In genomic region chr5:97480313-97480712, GRCh38 we compare ENCODE assay signal across 16 cellular contexts.
DNase-seq lines count a peak whose midpoint lies in the region; ATAC-seq, FAIRE-seq and TF ChIP-seq lines count a peak whose summit lies in the region.
"Had no signal": no experiment of that assay in that cellular context is flagged by ENCODE, and none has a peak within 500 bp of the region (broad histone marks: within the 10 kb centered on the region; RNA-seq: fewer than 3 reads in every experiment).

No MANE protein-coding gene starts in this region.

- intact Hi-C loops in left colon (cut with DNase I, micrococcal nuclease), result no loop called here

- TF ChIP-seq POLR2A in H54 (IDR thresholded peaks at IDR 0.05; ENCODE audit: low read depth, low read length), result no peak

- ATAC-seq in GM18868 (IDR thresholded peaks at IDR 0.05; ENCODE audit: unreplicated experiment) (peak; percentile 57), HG03103 (IDR thresholded peaks at IDR 0.05; ENCODE audit: low read depth, unreplicated experiment) (peak; percentile 55), left colon (peak; percentile 44), GM19035 (IDR thresholded peaks at IDR 0.05; ENCODE audit: unreplicated experiment) (no peak), GM18520 (IDR thresholded peaks at IDR 0.05; ENCODE audit: unreplicated experiment) (no peak)

- no peak for DNase-seq in H54 (ENCODE audit: insufficient read length, low spot score)
- DNase-seq in left colon, result no peak
- no peak for DNase-seq in middle frontal gyrus (ENCODE audit: extremely low spot score, low spot score)
- no peak for DNase-seq in CD1c-positive myeloid dendritic cell (ENCODE audit: extremely low spot score)
- DNase-seq: BE2C; CD4-positive, alpha-beta memory T cell; DMS79; NCI-H1092; NCI-H2107; NCI-H345; NCI-H526 had no signal

- peak; percentile 27 for FAIRE-seq in H54 (lab: Jason Lieb, UNC)
- FAIRE-seq: D721Med had no signal

Comparison
In these comparisons a context has a peak if more than half of its experiments do, and no peak if none do; other contexts are left out.
1. ATAC-seq: peak in GM18868 (single experiment), HG03103 (single experiment) and left colon (single experiment); none in GM19035 (single experiment) and GM18520 (single experiment).